Comparison of ENCODE assay signal across 1 cellular context in genomic region chr17:63699638-63700527, GRCh38.
TF ChIP-seq lines count a peak whose summit lies in the region.

Gene LIMD2, minus strand, starts transcription at chr17:63700125. Its CDS starts 827 bp downstream, at chr17:63699298.

TF ChIP-seq in HepG2, 621 proteins besides CTCF, POLR2A, EP300 and RAD21 (continued from another document and continues in another):
- TF ChIP-seq RERE (CRISPR knock-in tag; IDR thresholded peaks at IDR 0.05; ENCODE audit: low read depth): no peak
- no peak for TF ChIP-seq ZNF577 (CRISPR knock-in tag; IDR thresholded peaks at IDR 0.05; ENCODE audit: borderline replicate concordance, low read depth)
- no peak for TF ChIP-seq GRHL1 (CRISPR knock-in tag; conservative IDR thresholded peaks at IDR 0.05)
- TF ChIP-seq ELF3 (CRISPR knock-in tag; IDR thresholded peaks at IDR 0.05): 0 out of 2 replicates have a peak, but pooled peaks have one; percentile 4
- no peak for TF ChIP-seq POLR2G (IDR thresholded peaks at IDR 0.05; ENCODE audit: low read depth, low read length)
- no peak for TF ChIP-seq KLF15 (CRISPR knock-in tag; IDR thresholded peaks at IDR 0.05; ENCODE audit: borderline replicate concordance)
- no peak for TF ChIP-seq ERF (CRISPR knock-in tag; IDR thresholded peaks at IDR 0.05)
- TF ChIP-seq, protein P1, sequence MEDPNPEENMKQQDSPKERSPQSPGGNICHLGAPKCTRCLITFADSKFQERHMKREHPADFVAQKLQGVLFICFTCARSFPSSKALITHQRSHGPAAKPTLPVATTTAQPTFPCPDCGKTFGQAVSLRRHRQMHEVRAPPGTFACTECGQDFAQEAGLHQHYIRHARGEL (CRISPR knock-in tag; IDR thresholded peaks at IDR 0.05): no peak
- TF ChIP-seq ZKSCAN8 (CRISPR knock-in tag; IDR thresholded peaks at IDR 0.05; ENCODE audit: borderline replicate concordance): no peak
- no peak for TF ChIP-seq SP4 (CRISPR knock-in tag; IDR thresholded peaks at IDR 0.05)
- no peak for TF ChIP-seq RXRA (CRISPR knock-in tag; IDR thresholded peaks at IDR 0.05)
- TF ChIP-seq SP2 (CRISPR knock-in tag; IDR thresholded peaks at IDR 0.05): no peak
- no peak for TF ChIP-seq HNF4G (IDR thresholded peaks at IDR 0.05; ENCODE audit: borderline replicate concordance, low read depth, low read length)
- TF ChIP-seq HNF4G (CRISPR knock-in tag; IDR thresholded peaks at IDR 0.05; ENCODE audit: borderline replicate concordance, low read depth): no peak
- no peak for TF ChIP-seq ZSCAN9 (CRISPR knock-in tag; IDR thresholded peaks at IDR 0.05; ENCODE audit: borderline replicate concordance)
- TF ChIP-seq SKI (IDR thresholded peaks at IDR 0.05; ENCODE audit: partially characterized antibody): no peak
- TF ChIP-seq, protein P2, sequence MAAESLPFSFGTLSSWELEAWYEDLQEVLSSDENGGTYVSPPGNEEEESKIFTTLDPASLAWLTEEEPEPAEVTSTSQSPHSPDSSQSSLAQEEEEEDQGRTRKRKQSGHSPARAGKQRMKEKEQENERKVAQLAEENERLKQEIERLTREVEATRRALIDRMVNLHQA (CRISPR knock-in tag; IDR thresholded peaks at IDR 0.05): no peak
- TF ChIP-seq, protein P3, sequence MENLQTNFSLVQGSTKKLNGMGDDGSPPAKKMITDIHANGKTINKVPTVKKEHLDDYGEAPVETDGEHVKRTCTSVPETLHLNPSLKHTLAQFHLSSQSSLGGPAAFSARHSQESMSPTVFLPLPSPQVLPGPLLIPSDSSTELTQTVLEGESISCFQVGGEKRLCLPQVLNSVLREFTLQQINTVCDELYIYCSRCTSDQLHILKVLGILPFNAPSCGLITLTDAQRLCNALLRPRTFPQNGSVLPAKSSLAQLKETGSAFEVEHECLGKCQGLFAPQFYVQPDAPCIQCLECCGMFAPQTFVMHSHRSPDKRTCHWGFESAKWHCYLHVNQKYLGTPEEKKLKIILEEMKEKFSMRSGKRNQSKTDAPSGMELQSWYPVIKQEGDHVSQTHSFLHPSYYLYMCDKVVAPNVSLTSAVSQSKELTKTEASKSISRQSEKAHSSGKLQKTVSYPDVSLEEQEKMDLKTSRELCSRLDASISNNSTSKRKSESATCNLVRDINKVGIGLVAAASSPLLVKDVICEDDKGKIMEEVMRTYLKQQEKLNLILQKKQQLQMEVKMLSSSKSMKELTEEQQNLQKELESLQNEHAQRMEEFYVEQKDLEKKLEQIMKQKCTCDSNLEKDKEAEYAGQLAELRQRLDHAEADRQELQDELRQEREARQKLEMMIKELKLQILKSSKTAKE (CRISPR knock-in tag; IDR thresholded peaks at IDR 0.05; ENCODE audit: borderline replicate concordance): 0 out of 2 replicates have a peak, but pooled peaks have one; percentile 3
- TF ChIP-seq, protein P4, sequence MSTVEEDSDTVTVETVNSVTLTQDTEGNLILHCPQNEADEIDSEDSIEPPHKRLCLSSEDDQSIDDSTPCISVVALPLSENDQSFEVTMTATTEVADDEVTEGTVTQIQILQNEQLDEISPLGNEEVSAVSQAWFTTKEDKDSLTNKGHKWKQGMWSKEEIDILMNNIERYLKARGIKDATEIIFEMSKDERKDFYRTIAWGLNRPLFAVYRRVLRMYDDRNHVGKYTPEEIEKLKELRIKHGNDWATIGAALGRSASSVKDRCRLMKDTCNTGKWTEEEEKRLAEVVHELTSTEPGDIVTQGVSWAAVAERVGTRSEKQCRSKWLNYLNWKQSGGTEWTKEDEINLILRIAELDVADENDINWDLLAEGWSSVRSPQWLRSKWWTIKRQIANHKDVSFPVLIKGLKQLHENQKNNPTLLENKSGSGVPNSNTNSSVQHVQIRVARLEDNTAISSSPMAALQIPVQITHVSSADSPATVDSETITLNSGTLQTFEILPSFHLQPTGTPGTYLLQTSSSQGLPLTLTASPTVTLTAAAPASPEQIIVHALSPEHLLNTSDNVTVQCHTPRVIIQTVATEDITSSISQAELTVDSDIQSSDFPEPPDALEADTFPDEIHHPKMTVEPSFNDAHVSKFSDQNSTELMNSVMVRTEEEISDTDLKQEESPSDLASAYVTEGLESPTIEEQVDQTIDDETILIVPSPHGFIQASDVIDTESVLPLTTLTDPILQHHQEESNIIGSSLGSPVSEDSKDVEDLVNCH (CRISPR knock-in tag; IDR thresholded peaks at IDR 0.05): no peak
- TF ChIP-seq SNAPC5 (CRISPR knock-in tag; IDR thresholded peaks at IDR 0.05; ENCODE audit: borderline replicate concordance): no peak
- TF ChIP-seq XRCC5 (optimal IDR thresholded peaks at IDR 0.05; ENCODE audit: low read length): peak; percentile 44
- no peak for TF ChIP-seq ZNF792 (CRISPR knock-in tag; IDR thresholded peaks at IDR 0.05)
- TF ChIP-seq ZNF451 (CRISPR knock-in tag; IDR thresholded peaks at IDR 0.05): no peak
- TF ChIP-seq, protein P5, sequence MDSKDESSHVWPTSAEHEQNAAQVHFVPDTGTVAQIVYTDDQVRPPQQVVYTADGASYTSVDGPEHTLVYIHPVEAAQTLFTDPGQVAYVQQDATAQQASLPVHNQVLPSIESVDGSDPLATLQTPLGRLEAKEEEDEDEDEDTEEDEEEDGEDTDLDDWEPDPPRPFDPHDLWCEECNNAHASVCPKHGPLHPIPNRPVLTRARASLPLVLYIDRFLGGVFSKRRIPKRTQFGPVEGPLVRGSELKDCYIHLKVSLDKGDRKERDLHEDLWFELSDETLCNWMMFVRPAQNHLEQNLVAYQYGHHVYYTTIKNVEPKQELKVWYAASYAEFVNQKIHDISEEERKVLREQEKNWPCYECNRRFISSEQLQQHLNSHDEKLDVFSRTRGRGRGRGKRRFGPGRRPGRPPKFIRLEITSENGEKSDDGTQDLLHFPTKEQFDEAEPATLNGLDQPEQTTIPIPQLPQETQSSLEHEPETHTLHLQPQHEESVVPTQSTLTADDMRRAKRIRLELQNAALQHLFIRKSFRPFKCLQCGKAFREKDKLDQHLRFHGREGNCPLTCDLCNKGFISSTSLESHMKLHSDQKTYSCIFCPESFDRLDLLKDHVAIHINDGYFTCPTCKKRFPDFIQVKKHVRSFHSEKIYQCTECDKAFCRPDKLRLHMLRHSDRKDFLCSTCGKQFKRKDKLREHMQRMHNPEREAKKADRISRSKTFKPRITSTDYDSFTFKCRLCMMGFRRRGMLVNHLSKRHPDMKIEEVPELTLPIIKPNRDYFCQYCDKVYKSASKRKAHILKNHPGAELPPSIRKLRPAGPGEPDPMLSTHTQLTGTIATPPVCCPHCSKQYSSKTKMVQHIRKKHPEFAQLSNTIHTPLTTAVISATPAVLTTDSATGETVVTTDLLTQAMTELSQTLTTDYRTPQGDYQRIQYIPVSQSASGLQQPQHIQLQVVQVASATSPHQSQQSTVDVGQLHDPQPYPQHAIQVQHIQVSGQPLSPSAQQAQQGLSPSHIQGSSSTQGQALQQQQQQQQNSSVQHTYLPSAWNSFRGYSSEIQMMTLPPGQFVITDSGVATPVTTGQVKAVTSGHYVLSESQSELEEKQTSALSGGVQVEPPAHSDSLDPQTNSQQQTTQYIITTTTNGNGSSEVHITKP (CRISPR knock-in tag; IDR thresholded peaks at IDR 0.05; ENCODE audit: low read depth): no peak
- no peak; the same call in 1 of the 2 replicates for TF ChIP-seq ZSCAN31 (CRISPR knock-in tag; IDR thresholded peaks at IDR 0.05; ENCODE audit: low read depth)
- no peak for TF ChIP-seq KAT2B (IDR thresholded peaks at IDR 0.05; ENCODE audit: borderline replicate concordance, low read depth, low read length)
- TF ChIP-seq, protein P6, sequence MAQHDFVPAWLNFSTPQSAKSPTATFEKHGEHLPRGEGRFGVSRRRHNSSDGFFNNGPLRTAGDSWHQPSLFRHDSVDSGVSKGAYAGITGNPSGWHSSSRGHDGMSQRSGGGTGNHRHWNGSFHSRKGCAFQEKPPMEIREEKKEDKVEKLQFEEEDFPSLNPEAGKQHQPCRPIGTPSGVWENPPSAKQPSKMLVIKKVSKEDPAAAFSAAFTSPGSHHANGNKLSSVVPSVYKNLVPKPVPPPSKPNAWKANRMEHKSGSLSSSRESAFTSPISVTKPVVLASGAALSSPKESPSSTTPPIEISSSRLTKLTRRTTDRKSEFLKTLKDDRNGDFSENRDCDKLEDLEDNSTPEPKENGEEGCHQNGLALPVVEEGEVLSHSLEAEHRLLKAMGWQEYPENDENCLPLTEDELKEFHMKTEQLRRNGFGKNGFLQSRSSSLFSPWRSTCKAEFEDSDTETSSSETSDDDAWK (CRISPR knock-in tag; IDR thresholded peaks at IDR 0.05): no peak
- TF ChIP-seq KLF11 (CRISPR knock-in tag; IDR thresholded peaks at IDR 0.05): no peak
- no peak for TF ChIP-seq HMGXB3 (CRISPR knock-in tag; IDR thresholded peaks at IDR 0.05; ENCODE audit: borderline replicate concordance)
- no peak for TF ChIP-seq HOXD1 (CRISPR knock-in tag; IDR thresholded peaks at IDR 0.05)
- TF ChIP-seq MAZ (IDR thresholded peaks at IDR 0.05; ENCODE audit: borderline replicate concordance, low read depth, low read length): no peak
- peak; percentile 28; the same call in 1 of the 2 replicates for TF ChIP-seq MAZ (CRISPR knock-in tag; IDR thresholded peaks at IDR 0.05; ENCODE audit: low read depth)
